ENCODE assay signal across 12 cellular contexts in the genomic region with DNA sequence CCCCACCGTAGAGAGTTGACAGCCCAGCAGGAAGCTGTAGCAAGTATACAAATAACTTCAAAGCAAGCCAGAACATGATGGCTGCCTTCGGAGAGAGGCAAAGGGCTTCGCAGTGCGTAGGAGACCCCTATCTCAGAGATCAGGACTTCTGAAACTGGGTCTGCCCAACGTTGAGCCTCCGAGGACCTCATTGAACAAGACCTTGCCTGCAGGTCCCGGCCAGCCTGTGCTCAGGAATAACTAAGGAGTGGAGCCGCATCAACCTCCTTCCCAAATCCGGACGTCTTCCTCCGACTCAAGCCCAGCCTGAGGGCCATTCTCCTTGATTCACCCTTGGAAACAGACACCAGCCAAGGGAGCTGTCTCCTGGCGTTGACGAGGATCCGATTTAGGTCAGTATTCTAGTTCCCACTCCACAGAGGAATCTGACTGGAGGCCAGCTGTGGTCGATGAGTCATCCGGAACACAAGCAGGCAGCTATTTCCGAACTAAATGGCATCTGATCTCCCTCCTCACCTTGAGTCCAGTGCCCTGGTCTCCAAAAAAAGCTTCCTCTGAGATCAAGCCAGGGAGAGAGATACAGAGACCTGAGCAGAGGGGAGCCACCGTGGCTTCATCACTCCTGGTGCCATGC.
DNase-seq lines count a peak whose midpoint lies in the region; ATAC-seq, FAIRE-seq and TF ChIP-seq lines count a peak whose summit lies in the region.
"Had no signal": no experiment of that assay in that cellular context is flagged by ENCODE, and none has a peak within 500 bp of the region (broad histone marks: within the 10 kb centered on the region; RNA-seq: fewer than 3 reads in every experiment).

No MANE protein-coding gene starts in this region.

- H3K9me1 ChIP-seq in K562 (ENCODE audit: control insufficient read depth, insufficient read depth, low read length): no peaks in the 10 kb centered on the region

- no peak for TF ChIP-seq POLR2A in K562 (conservative IDR thresholded peaks at IDR 0.05)

- TF ChIP-seq CTCF in AG10803 (conservative IDR thresholded peaks at IDR 0.05; ENCODE audit: low read length) (no peak), K562 (IDR thresholded peaks at IDR 0.05 in 2 of 3, conservative IDR thresholded peaks at IDR 0.05 in 1 of 3; ENCODE audit: insufficient read depth in 2 of 3, low read depth in 1 of 3, low read length in 3 of 3) (no peak)

- no peaks in the 10 kb centered on the region for H3K4me1 ChIP-seq in K562 (replicated peaks in 1 of 2; ENCODE audit: control insufficient read depth in 2 of 2, insufficient read depth in 2 of 2, low read length in 2 of 2)
- H3K4me1 ChIP-seq: pancreas, uterus had no signal

- peak; percentile 71 for ATAC-seq in K562
- ATAC-seq in HG03045 (IDR thresholded peaks at IDR 0.05; ENCODE audit: unreplicated experiment): no peak
- ATAC-seq: pancreas had no signal

- no peak for TF ChIP-seq EP300 in K562 (IDR thresholded peaks at IDR 0.05; ENCODE audit: low read length)

- H3K9ac ChIP-seq in K562 (ENCODE audit: insufficient read depth in 1 of 2, low read depth in 2 of 2, low read length in 2 of 2): no peak overlapping the region

- H2AFZ ChIP-seq in K562 (ENCODE audit: low read depth, low read length): no peak overlapping the region

- no peaks in the 10 kb centered on the region for H3K36me3 ChIP-seq in K562 (ENCODE audit: control insufficient read depth, insufficient read depth, low read length)
- H3K36me3 ChIP-seq: pancreas, uterus had no signal

- no peaks in the 10 kb centered on the region for H3K9me3 ChIP-seq in K562 (replicated peaks; ENCODE audit: control insufficient read depth, insufficient read depth, low read depth, low read length)
- H3K9me3 ChIP-seq: pancreas, uterus had no signal

- CTCF ChIA-PET in K562 (lab: Yijun Ruan, JAX; ENCODE audit: low intra/inter-chr PET ratio): no interaction called here

- POLR2A ChIA-PET in K562 (lab: Yijun Ruan, JAX): no interaction called here

- H4K20me1 ChIP-seq in K562 (replicated peaks; ENCODE audit: control insufficient read depth, insufficient read depth, low read length): no peaks in the 10 kb centered on the region

- in situ Hi-C loops in K562 (cut with MboI): no loop called here

- H3K79me2 ChIP-seq in K562 (ENCODE audit: control insufficient read depth, insufficient read depth, low read length): no peaks in the 10 kb centered on the region

- under 1% methylated on average over 18 of the region's 18 CpGs for WGBS in K562 (ENCODE audit: insufficient coverage, low coverage, missing lambda C conversion rate)

- H3K27ac ChIP-seq in K562 (ENCODE audit: extremely low read depth, low read depth, low read length): no peak overlapping the region
- H3K27ac ChIP-seq: pancreas, uterus had no signal

- DNase-seq in AG10803 (ENCODE audit: low read depth): peak; percentile 86
- peak; percentile 84 for DNase-seq in HTR-8/SVneo (ENCODE audit: insufficient read length, low spot score)
- DNase-seq in K562 (ENCODE audit: extremely low read depth in 1 of 4, low spot score in 3 of 4): peak in 1 of 4 experiments; percentile 33
- DNase-seq in iris pigment epithelial cell (ENCODE audit: low read depth): peak; percentile 62
- DNase-seq in hepatic stellate cell (ENCODE audit: low spot score): no peak
- no peak for DNase-seq in stimulated activated CD4-positive, alpha-beta T cell treated with anti-CD3 and anti-CD28 coated beads, Interleukin-2, amount 100 ng/mL, for 48 hours
- DNase-seq in NCI-H1694 treated with DMSO at 0.1 percent for 48 hours (lab: John Stamatoyannopoulos, UW): no peak
- DNase-seq: immature natural killer cell, pancreas had no signal

- intact Hi-C loops in K562 (cut with micrococcal nuclease): no loop called here

- FAIRE-seq in HTR-8/SVneo (lab: Jason Lieb, UNC) (no peak), K562 (lab: Jason Lieb, UNC) (no peak)
- FAIRE-seq: pancreas had no signal

- BruUV-seq in K562 (replicated peaks; lab: Mats Ljungman, UMichigan): no TSS peak

- H3K4me2 ChIP-seq in K562 (ENCODE audit: insufficient read depth, low read length): no peak overlapping the region; the same call in 1 of the 2 replicates

- no peak for TF ChIP-seq RAD21 in K562 (CRISPR knock-in tag; conservative IDR thresholded peaks at IDR 0.05 in 1 of 2, IDR thresholded peaks at IDR 0.05 in 1 of 2)

- H3K27me3 ChIP-seq in K562 (ENCODE audit: control insufficient read depth in 2 of 2, insufficient read depth in 2 of 2, low read length in 2 of 2): peaks cover 8 to 19% of the 10 kb centered on the region in 2 experiments
- H3K27me3 ChIP-seq: pancreas, uterus had no signal

- H3K4me3 ChIP-seq in AG10803 (ENCODE audit: low read length): no peak overlapping the region
- no peak overlapping the region for H3K4me3 ChIP-seq in K562
- H3K4me3 ChIP-seq: dorsolateral prefrontal cortex, pancreas, uterus had no signal

TF ChIP-seq in K562, 482 proteins besides CTCF, POLR2A, EP300 and RAD21:
- TF ChIP-seq ZNF263 (CRISPR knock-in tag; IDR thresholded peaks at IDR 0.05; ENCODE audit: borderline replicate concordance) (peak; percentile 67), FOS (IDR thresholded peaks at IDR 0.05; ENCODE audit: extremely low read depth, insufficient read length) (peak; percentile 5), JUN (IDR thresholded peaks at IDR 0.05; ENCODE audit: borderline replicate concordance, low read depth, low read length) (0 out of 2 replicates have a peak, but pooled peaks have one; percentile 41), JUN (CRISPR knock-in tag; IDR thresholded peaks at IDR 0.05; ENCODE audit: borderline replicate concordance) (no peak), CBFA2T3 (IDR thresholded peaks at IDR 0.05) (no peak), TEAD4 (IDR thresholded peaks at IDR 0.05; ENCODE audit: low read length) (0 out of 2 replicates have a peak, but pooled peaks have one; percentile 21), TEAD4 (CRISPR knock-in tag; IDR thresholded peaks at IDR 0.05; ENCODE audit: borderline replicate concordance) (no peak), ETV6 (IDR thresholded peaks at IDR 0.05; ENCODE audit: borderline replicate concordance in 1 of 2, low read depth in 2 of 2, low read length in 1 of 2) (peak; percentile 35 to 49; a peak in 1 of 4 replicates), ETV6 (CRISPR knock-in tag; IDR thresholded peaks at IDR 0.05; ENCODE audit: borderline replicate concordance) (no peak), MAZ (CRISPR knock-in tag; conservative IDR thresholded peaks at IDR 0.05 in 1 of 2, IDR thresholded peaks at IDR 0.05 in 1 of 2) (no peak), POLR2AphosphoS5 (IDR thresholded peaks at IDR 0.05; ENCODE audit: control insufficient read depth, insufficient read depth, low read depth, low read length) (no peak), ATF3 (IDR thresholded peaks at IDR 0.05) (peak; percentile 85), ATF3 (CRISPR knock-in tag; conservative IDR thresholded peaks at IDR 0.05) (no peak), JUND (IDR thresholded peaks at IDR 0.05; ENCODE audit: borderline replicate concordance, low read depth, low read length) (peak; percentile 90), JUND (tag; IDR thresholded peaks at IDR 0.05; ENCODE audit: borderline replicate concordance, low read depth, low read length) (peak; percentile 87; the same call in 2 of the 3 replicates), FOSL1 (tag; conservative IDR thresholded peaks at IDR 0.05) (peak; percentile 87)
- TF ChIP-seq, protein P1, sequence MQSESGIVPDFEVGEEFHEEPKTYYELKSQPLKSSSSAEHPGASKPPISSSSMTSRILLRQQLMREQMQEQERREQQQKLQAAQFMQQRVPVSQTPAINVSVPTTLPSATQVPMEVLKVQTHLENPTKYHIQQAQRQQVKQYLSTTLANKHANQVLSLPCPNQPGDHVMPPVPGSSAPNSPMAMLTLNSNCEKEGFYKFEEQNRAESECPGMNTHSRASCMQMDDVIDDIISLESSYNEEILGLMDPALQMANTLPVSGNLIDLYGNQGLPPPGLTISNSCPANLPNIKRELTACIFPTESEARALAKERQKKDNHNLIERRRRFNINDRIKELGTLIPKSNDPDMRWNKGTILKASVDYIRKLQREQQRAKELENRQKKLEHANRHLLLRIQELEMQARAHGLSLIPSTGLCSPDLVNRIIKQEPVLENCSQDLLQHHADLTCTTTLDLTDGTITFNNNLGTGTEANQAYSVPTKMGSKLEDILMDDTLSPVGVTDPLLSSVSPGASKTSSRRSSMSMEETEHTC (IDR thresholded peaks at IDR 0.05): no peak
- TF ChIP-seq, protein P2, sequence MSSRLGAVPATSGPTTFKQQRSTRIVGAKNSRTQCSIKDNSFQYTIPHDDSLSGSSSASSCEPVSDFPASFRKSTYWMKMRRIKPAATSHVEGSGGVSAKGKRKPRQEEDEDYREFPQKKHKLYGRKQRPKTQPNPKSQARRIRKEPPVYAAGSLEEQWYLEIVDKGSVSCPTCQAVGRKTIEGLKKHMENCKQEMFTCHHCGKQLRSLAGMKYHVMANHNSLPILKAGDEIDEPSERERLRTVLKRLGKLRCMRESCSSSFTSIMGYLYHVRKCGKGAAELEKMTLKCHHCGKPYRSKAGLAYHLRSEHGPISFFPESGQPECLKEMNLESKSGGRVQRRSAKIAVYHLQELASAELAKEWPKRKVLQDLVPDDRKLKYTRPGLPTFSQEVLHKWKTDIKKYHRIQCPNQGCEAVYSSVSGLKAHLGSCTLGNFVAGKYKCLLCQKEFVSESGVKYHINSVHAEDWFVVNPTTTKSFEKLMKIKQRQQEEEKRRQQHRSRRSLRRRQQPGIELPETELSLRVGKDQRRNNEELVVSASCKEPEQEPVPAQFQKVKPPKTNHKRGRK (tag; IDR thresholded peaks at IDR 0.05): peak; percentile 25; the same call in 1 of the 2 replicates
- TF ChIP-seq, protein P3, sequence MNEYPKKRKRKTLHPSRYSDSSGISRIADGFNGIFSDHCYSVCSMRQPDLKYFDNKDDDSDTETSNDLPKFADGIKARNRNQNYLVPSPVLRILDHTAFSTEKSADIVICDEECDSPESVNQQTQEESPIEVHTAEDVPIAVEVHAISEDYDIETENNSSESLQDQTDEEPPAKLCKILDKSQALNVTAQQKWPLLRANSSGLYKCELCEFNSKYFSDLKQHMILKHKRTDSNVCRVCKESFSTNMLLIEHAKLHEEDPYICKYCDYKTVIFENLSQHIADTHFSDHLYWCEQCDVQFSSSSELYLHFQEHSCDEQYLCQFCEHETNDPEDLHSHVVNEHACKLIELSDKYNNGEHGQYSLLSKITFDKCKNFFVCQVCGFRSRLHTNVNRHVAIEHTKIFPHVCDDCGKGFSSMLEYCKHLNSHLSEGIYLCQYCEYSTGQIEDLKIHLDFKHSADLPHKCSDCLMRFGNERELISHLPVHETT (CRISPR knock-in tag; conservative IDR thresholded peaks at IDR 0.05 in 1 of 2, IDR thresholded peaks at IDR 0.05 in 1 of 2): no peak

Comparison
In these comparisons a context has a peak if more than half of its experiments do, and no peak if none do; other contexts are left out.
1. DNase-seq: peak in AG10803 (single experiment), HTR-8/SVneo (single experiment) and iris pigment epithelial cell (single experiment); none in hepatic stellate cell (single experiment), stimulated activated CD4-positive, alpha-beta T cell treated with anti-CD3 and anti-CD28 coated beads, Interleukin-2, amount 100 ng/mL, for 48 hours (0 of 2) and NCI-H1694 treated with DMSO at 0.1 percent for 48 hours (single experiment).